Comparison of ENCODE assay signal across 23 cellular contexts in genomic region chr15:75687486-75688277, GRCh38. TPM values are rescaled to one million over a fixed set of nuclear protein-coding genes. Genes with fewer than 3 reads are reported as not detected.
"Had no signal": no experiment of that assay in that cellular context is flagged by ENCODE, and none has a peak within 500 bp of the region (broad histone marks: within the 10 kb centered on the region; RNA-seq: fewer than 3 reads in every experiment).

No MANE protein-coding gene starts in this region.

- DNase-seq: activated CD4-positive, alpha-beta T cell treated with anti-CD3 and anti-CD28 coated beads for 1 hour; activated CD4-positive, alpha-beta T cell treated with anti-CD3 and anti-CD28 coated beads, Interleukin-2, amount 10 ng/mL, durations not matched to agents 7 days and 5 days; activated CD8-positive, alpha-beta T cell treated with anti-CD3 and anti-CD28 coated beads for 36 hours; activated gamma-delta T cell treated with Interleukin-2 at 50 U/mL for 16 hours; activated T-cell treated with anti-CD3 and anti-CD28 coated beads, Interleukin-2, amount 50 U/mL, for 4 hours; effector CD8-positive, alpha-beta T cell; foreskin keratinocyte; left ventricle myocardium inferior; mucosa of descending colon; psoas muscle; spleen; stimulated activated naive CD4-positive, alpha-beta T cell; T-helper 2 cell; transverse colon had no signal

- H3K9me3 ChIP-seq: left ventricle myocardium inferior, mucosa of descending colon, psoas muscle, right atrium auricular region, spleen, transverse colon had no signal

- H3K27ac Mint-ChIP-seq: activated CD4-positive, alpha-beta T cell treated with anti-CD3 and anti-CD28 coated beads, Interleukin-2, amount 10 ng/mL, durations not matched to agents 7 days and 5 days; activated CD8-positive, alpha-beta T cell treated with anti-CD3 and anti-CD28 coated beads for 36 hours; activated naive CD4-positive, alpha-beta T cell treated with anti-CD3 and anti-CD28 coated beads, Interleukin-2, amount 50 U/mL, for 72 hours; activated T-helper 17 cell treated with anti-CD3 and anti-CD28 coated beads, Interleukin-2, amount 50 U/mL, for 72 hours; WTC11 had no signal

- ATAC-seq: activated CD8-positive, alpha-beta T cell treated with anti-CD3 and anti-CD28 coated beads for 36 hours; activated naive CD4-positive, alpha-beta T cell treated with anti-CD3 and anti-CD28 coated beads, Interleukin-2, amount 50 U/mL, for 72 hours; activated T-cell treated with anti-CD3 and anti-CD28 coated beads, Interleukin-2, amount 50 U/mL, for 4 hours; activated T-helper 17 cell treated with anti-CD3 and anti-CD28 coated beads, Interleukin-2, amount 50 U/mL, for 72 hours; foreskin keratinocyte; mucosa of descending colon; psoas muscle; SK-N-SH treated with all-trans-retinoic acid at 6 μM for 48 hours; WTC11 had no signal

- H3K4me1 ChIP-seq: foreskin keratinocyte, parathyroid adenoma, psoas muscle had no signal

- H3K9ac ChIP-seq: parathyroid adenoma had no signal

- H3K79me2 ChIP-seq: parathyroid adenoma had no signal

- H3K36me3 ChIP-seq: transverse colon had no signal

- H3K36me3 Mint-ChIP-seq: activated naive CD4-positive, alpha-beta T cell treated with anti-CD3 and anti-CD28 coated beads, Interleukin-2, amount 50 U/mL, for 72 hours had no signal

- H3K27ac ChIP-seq: foreskin keratinocyte, left ventricle myocardium inferior, parathyroid adenoma, psoas muscle, right atrium auricular region, spleen had no signal

- H2AFZ ChIP-seq: parathyroid adenoma had no signal

- H3K27me3 ChIP-seq: foreskin keratinocyte, right atrium auricular region, transverse colon had no signal

- H3K9me3 Mint-ChIP-seq: activated CD4-positive, alpha-beta T cell treated with anti-CD3 and anti-CD28 coated beads, Interleukin-2, amount 10 ng/mL, durations not matched to agents 7 days and 5 days; activated CD8-positive, alpha-beta T cell treated with anti-CD3 and anti-CD28 coated beads for 36 hours; activated naive CD4-positive, alpha-beta T cell treated with anti-CD3 and anti-CD28 coated beads, Interleukin-2, amount 50 U/mL, for 72 hours; activated T-cell treated with anti-CD3 and anti-CD28 coated beads, Interleukin-2, amount 50 U/mL, for 4 hours; activated T-helper 17 cell treated with anti-CD3 and anti-CD28 coated beads, Interleukin-2, amount 50 U/mL, for 72 hours; central memory CD8-positive, alpha-beta T cell; nephron had no signal

- H3K4me3 ChIP-seq: left ventricle myocardium inferior, lung, mucosa of descending colon, psoas muscle, right atrium auricular region, spleen, transverse colon had no signal

- H3K4me1 Mint-ChIP-seq: activated T-helper 17 cell treated with anti-CD3 and anti-CD28 coated beads, Interleukin-2, amount 50 U/mL, for 72 hours had no signal

- H3K4me3 Mint-ChIP-seq: activated CD4-positive, alpha-beta T cell treated with anti-CD3 and anti-CD28 coated beads, Interleukin-2, amount 10 ng/mL, durations not matched to agents 7 days and 5 days; activated CD8-positive, alpha-beta T cell treated with anti-CD3 and anti-CD28 coated beads for 36 hours; activated T-cell treated with anti-CD3 and anti-CD28 coated beads, Interleukin-2, amount 50 U/mL, for 4 hours; activated T-helper 17 cell treated with anti-CD3 and anti-CD28 coated beads, Interleukin-2, amount 50 U/mL, for 72 hours; central memory CD8-positive, alpha-beta T cell; nephron; WTC11 had no signal

RNA-seq across cellular contexts. Expression of gene CSPG4, which starts 25.0 kb away (rescaled TPM):
- total RNA-seq: activated CD4-positive, alpha-beta T cell treated with anti-CD3 and anti-CD28 coated beads, Interleukin-2, amount 10 ng/mL, durations not matched to agents 7 days and 5 days; activated CD8-positive, alpha-beta T cell treated with anti-CD3 and anti-CD28 coated beads for 36 hours; activated naive CD4-positive, alpha-beta T cell treated with anti-CD3 and anti-CD28 coated beads, Interleukin-2, amount 50 U/mL, for 72 hours had no signal
